Comparison of ENCODE assay signal across 18 cellular contexts in the genomic region with DNA sequence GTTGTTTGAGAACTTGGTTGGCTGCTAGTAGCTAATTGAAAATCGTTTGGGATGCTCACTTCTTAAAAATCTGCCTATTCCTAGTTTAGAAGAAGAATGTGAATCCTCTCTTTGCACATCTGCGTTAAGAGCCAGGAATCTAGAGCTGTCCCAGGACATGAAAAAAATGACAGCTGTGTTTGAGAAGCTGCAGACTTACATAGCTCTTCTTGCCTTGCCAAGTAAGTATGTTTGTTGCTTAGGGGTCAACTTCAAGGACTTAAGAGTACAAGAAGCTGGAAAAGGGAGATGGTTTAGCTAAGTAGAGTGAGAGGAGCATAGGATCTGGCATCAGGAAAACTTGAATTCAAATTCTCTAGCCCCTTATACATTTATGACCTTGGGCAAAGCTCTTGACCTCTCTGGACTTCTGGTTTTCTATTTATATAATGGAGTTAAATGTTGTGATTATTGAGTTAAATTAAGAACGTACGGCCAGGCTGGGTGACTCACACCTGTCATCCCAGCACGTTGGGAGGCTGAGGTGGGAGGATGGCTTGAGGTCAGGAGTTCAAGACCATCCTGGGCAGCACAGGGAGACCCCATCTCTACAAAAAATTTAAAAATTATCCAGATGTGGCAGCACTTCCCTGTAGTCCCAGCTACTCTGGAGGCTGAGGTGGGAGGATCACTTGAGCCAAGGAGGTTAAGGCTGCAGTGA. TPM values are rescaled to one million over a fixed set of nuclear protein-coding genes. Genes with fewer than 3 reads are reported as not detected.
A peak's percentile ranks its signal among the peaks of the same experiment; 100 is the strongest.
DNase-seq lines count a peak whose midpoint lies in the region; ATAC-seq and TF ChIP-seq lines count a peak whose summit lies in the region.
"Had no signal": no experiment of that assay in that cellular context is flagged by ENCODE, and none has a peak within 500 bp of the region (broad histone marks: within the 10 kb centered on the region; RNA-seq: fewer than 3 reads in every experiment).

No MANE protein-coding gene starts in this region.

- peak; percentile 75 for TF ChIP-seq EP300 in transverse colon (IDR thresholded peaks at IDR 0.05; ENCODE audit: low read depth)

- peak overlapping the region; percentile 37 to 88 (median 73) for H3K27ac ChIP-seq in heart left ventricle
- H3K27ac ChIP-seq in transverse colon: peak overlapping the region; percentile 50 to 84 (median 76)
- H3K27ac ChIP-seq: BLaER1 treated with 17β-estradiol and CSF1 and Interleukin-3, amounts not matched to agents 10 nM and 100 nM; vagina had no signal

- POLR2A ChIA-PET in activated CD4-positive, alpha-beta T cell treated with anti-CD3 and anti-CD28 coated beads, Interleukin-2, amount 10 ng/mL, durations not matched to agents 7 days and 5 days (lab: Charles Lee): no interaction called here

- intact Hi-C loops in heart left ventricle (cut with DNase I) (loop anchor here in 6 of 10 donors (5.0 to 10.0 kb wide), 2 partner anchors 110 to 113 kb away; no protein-coding TSS in a partner anchor), transverse colon (cut with DNase I; ENCODE audit: low total_unique reads) (loop anchor here (5.0 kb wide), 1 partner anchor 58 kb away; a partner anchor contains a TSS)

- H3K9me3 ChIP-seq in heart left ventricle (no peaks in the 10 kb centered on the region), transverse colon (no peaks in the 10 kb centered on the region)
- H3K9me3 ChIP-seq: BLaER1 treated with 17β-estradiol and CSF1 and Interleukin-3, amounts not matched to agents 10 nM and 100 nM; vagina had no signal

- TF ChIP-seq POLR2A in heart left ventricle (IDR thresholded peaks at IDR 0.05): no peak
- no peak for TF ChIP-seq POLR2A in transverse colon (IDR thresholded peaks at IDR 0.05)

- H3K36me3 ChIP-seq in heart left ventricle (peaks cover 0 to 41% (median 15%) of the 10 kb centered on the region in 9 donors), transverse colon (peaks cover 0 to 8% (median 0%) of the 10 kb centered on the region in 4 donors)

- H3K4me3 Mint-ChIP-seq in activated CD4-positive, alpha-beta T cell treated with anti-CD3 and anti-CD28 coated beads, Interleukin-2, amount 10 ng/mL, durations not matched to agents 7 days and 5 days: no peak overlapping the region
- H3K4me3 Mint-ChIP-seq: activated naive CD4-positive, alpha-beta T cell treated with anti-CD3 and anti-CD28 coated beads for 36 hours; naive B cell had no signal

- no peak for DNase-seq in activated CD4-positive, alpha-beta T cell treated with anti-CD3 and anti-CD28 coated beads, Interleukin-2, amount 10 ng/mL, durations not matched to agents 7 days and 5 days
- no peak for DNase-seq in activated CD4-positive, alpha-beta T cell treated with anti-CD3 and anti-CD28 coated beads, Interleukin-2, amount 50 U/mL, for 48 hours
- DNase-seq in heart left ventricle (peak in 1 of 5 donors; percentile 29), mucosa of gallbladder (ENCODE audit: low spot score) (peak; percentile 60), transverse colon (no peak), DMS79 treated with DMSO at 0.1 percent for 48 hours (lab: John Stamatoyannopoulos, UW) (no peak)
- DNase-seq: activated naive CD4-positive, alpha-beta T cell treated with anti-CD3 and anti-CD28 coated beads for 36 hours; activated T-cell treated with anti-CD3 and anti-CD28 coated beads for 4 hours; aorta; foreskin melanocyte; HCEC 1CT; naive B cell; NCI-H524; stimulated activated CD4-positive, alpha-beta T cell treated with anti-CD3 and anti-CD28 coated beads, Interleukin-2, amount 100 ng/mL, for 48 hours had no signal

- peak; percentile 79 to 90 (median 87) for ATAC-seq in heart left ventricle
- ATAC-seq in HG03108 (IDR thresholded peaks at IDR 0.05; ENCODE audit: unreplicated experiment): no peak
- ATAC-seq in GM21381 (IDR thresholded peaks at IDR 0.05; ENCODE audit: unreplicated experiment): no peak

- H3K9me3 Mint-ChIP-seq in activated CD4-positive, alpha-beta T cell treated with anti-CD3 and anti-CD28 coated beads, Interleukin-2, amount 10 ng/mL, durations not matched to agents 7 days and 5 days: no peaks in the 10 kb centered on the region
- H3K9me3 Mint-ChIP-seq: activated naive CD4-positive, alpha-beta T cell treated with anti-CD3 and anti-CD28 coated beads for 36 hours; naive B cell had no signal

- peaks cover 0 to 21% (median 3%) of the 10 kb centered on the region in 12 donors for H3K4me1 ChIP-seq in heart left ventricle
- peaks cover 0 to 9% (median 6%) of the 10 kb centered on the region in 4 donors for H3K4me1 ChIP-seq in transverse colon
- H3K4me1 ChIP-seq: BLaER1 treated with 17β-estradiol and CSF1 and Interleukin-3, amounts not matched to agents 10 nM and 100 nM; vagina had no signal

- no peaks in the 10 kb centered on the region for H3K27me3 ChIP-seq in heart left ventricle
- no peaks in the 10 kb centered on the region for H3K27me3 ChIP-seq in transverse colon
- H3K27me3 ChIP-seq: BLaER1 treated with 17β-estradiol and CSF1 and Interleukin-3, amounts not matched to agents 10 nM and 100 nM; vagina had no signal

- TF ChIP-seq CTCF in heart left ventricle (IDR thresholded peaks at IDR 0.05): no peak
- no peak for TF ChIP-seq CTCF in transverse colon (IDR thresholded peaks at IDR 0.05)

- H3K27me3 Mint-ChIP-seq in activated CD4-positive, alpha-beta T cell treated with anti-CD3 and anti-CD28 coated beads, Interleukin-2, amount 10 ng/mL, durations not matched to agents 7 days and 5 days: no peaks in the 10 kb centered on the region
- H3K27me3 Mint-ChIP-seq: naive B cell had no signal

- 33 to 41% (median 38%) methylated on average over 5 of the region's 5 CpGs for WGBS in heart left ventricle, 4 donors
- 59 to 83% methylated on average over 5 of the region's 5 CpGs for WGBS in transverse colon (ENCODE audit: low coverage in 1 of 2), 2 donors

- H3K36me3 Mint-ChIP-seq in activated CD4-positive, alpha-beta T cell treated with anti-CD3 and anti-CD28 coated beads, Interleukin-2, amount 10 ng/mL, durations not matched to agents 7 days and 5 days (ENCODE audit: low read depth): peaks cover 46% of the 10 kb centered on the region

- no peak overlapping the region for H3K4me3 ChIP-seq in heart left ventricle
- no peak overlapping the region for H3K4me3 ChIP-seq in transverse colon
- H3K4me3 ChIP-seq: BLaER1 treated with 17β-estradiol and CSF1 and Interleukin-3, amounts not matched to agents 10 nM and 100 nM; vagina had no signal

- CTCF ChIA-PET in activated CD4-positive, alpha-beta T cell treated with anti-CD3 and anti-CD28 coated beads, Interleukin-2, amount 10 ng/mL, durations not matched to agents 7 days and 5 days (lab: Charles Lee): interaction anchor here (1.0 to 1.2 kb wide), 2 partner anchors 30 to 79 kb away, joined by 3 read pairs; no protein-coding TSS in a partner anchor

- H3K27ac Mint-ChIP-seq in activated CD4-positive, alpha-beta T cell treated with anti-CD3 and anti-CD28 coated beads, Interleukin-2, amount 10 ng/mL, durations not matched to agents 7 days and 5 days: peak overlapping the region; percentile 46
- H3K27ac Mint-ChIP-seq: activated naive CD4-positive, alpha-beta T cell treated with anti-CD3 and anti-CD28 coated beads for 36 hours had no signal

- H3K4me1 Mint-ChIP-seq in activated CD4-positive, alpha-beta T cell treated with anti-CD3 and anti-CD28 coated beads, Interleukin-2, amount 10 ng/mL, durations not matched to agents 7 days and 5 days: no peaks in the 10 kb centered on the region
- H3K4me1 Mint-ChIP-seq: naive B cell had no signal

- in situ Hi-C loops in transverse colon (cut with MboI; ENCODE audit: low pct_ligation_motif_present in 1 of 4, low pct_unique_long_range_greater_than_20kb in 1 of 4, low sequenced_read_pairs in 3 of 4): no loop called here

RNA-seq across cellular contexts. Expression of a gene that starts 34.2 kb away (rescaled TPM):
- 10 to 100 TPM; 39.3 to 43.0 TPM for total RNA-seq in activated CD4-positive, alpha-beta T cell treated with anti-CD3 and anti-CD28 coated beads, Interleukin-2, amount 10 ng/mL, durations not matched to agents 7 days and 5 days
- total RNA-seq in heart left ventricle (10 to 100 TPM in 7 of 9 donors, 1 to 10 TPM in 2; 8.6 to 18.9 (median 12.1) TPM), mucosa of gallbladder (37.6 TPM), transverse colon (100 to 1,000 TPM in 1 of 4 donors, 10 to 100 TPM in 3; 30.3 to 101 (median 46.1) TPM)
- polyA plus RNA-seq in heart left ventricle: 10 to 100 TPM; 10.4 to 16.3 TPM

RNA-seq across cellular contexts. Expression of a gene that starts 55.2 kb away (rescaled TPM):
- 1 to 10 TPM; 1.9 to 2.1 TPM for total RNA-seq in activated CD4-positive, alpha-beta T cell treated with anti-CD3 and anti-CD28 coated beads, Interleukin-2, amount 10 ng/mL, durations not matched to agents 7 days and 5 days
- 1 to 10 TPM; 2.8 to 8.6 (median 4.6) TPM for total RNA-seq in heart left ventricle
- polyA plus RNA-seq in heart left ventricle: 1 to 10 TPM; 2.6 TPM
- 30.7 TPM for total RNA-seq in mucosa of gallbladder
- total RNA-seq in transverse colon: 10 to 100 TPM; 21.4 to 39.2 (median 27.1) TPM

Comparison
In these comparisons a context has a peak if more than half of its experiments do, and no peak if none do; other contexts are left out.
1. ATAC-seq: peak in heart left ventricle (4 of 4); none in HG03108 (single experiment) and GM21381 (single experiment).